ENCODE assay signal across 8 cellular contexts in the genomic region with DNA sequence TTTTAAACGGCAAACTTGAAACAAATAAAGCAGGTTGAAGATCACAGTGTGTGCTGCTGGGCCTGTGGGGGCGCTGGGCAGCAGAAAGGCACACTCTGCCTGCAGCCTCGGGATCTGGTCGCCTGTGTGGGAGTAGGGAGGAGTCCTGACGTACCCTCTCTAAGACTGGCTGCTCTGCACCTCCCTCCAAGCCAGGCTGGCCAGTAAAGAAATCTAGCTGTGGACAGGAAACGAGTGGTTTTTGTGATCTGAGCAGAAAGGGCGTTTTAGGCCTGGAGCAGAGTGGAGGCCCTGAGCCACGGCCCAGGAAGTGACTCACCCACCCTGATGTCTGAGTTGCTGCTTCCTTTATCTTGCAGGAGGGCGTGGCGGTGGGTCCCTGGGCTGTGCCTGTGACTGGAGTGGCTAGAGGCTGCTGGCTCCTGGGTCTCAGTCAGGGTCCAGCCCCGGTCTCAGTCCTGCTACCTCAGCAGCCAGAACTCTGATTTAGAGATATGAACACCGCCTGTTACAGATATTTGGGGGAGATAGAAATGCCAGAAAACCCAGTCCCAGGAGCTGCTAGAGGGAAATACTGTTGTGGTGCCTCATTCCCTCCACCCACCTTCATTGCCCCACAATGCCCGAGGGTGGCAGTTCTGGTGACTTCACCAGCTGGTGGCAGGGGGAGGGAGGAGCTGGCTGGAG. TPM values are rescaled to one million over a fixed set of nuclear protein-coding genes. Genes with fewer than 3 reads are reported as not detected.
DNase-seq lines count a peak whose midpoint lies in the region; ATAC-seq and TF ChIP-seq lines count a peak whose summit lies in the region.

No MANE protein-coding gene starts in this region.

- peak; percentile 44 for TF ChIP-seq EP300 in Ishikawa (IDR thresholded peaks at IDR 0.05; ENCODE audit: borderline replicate concordance)

- H3K27ac ChIP-seq in adrenal gland (peak overlapping the region; percentile 84 to 99 (median 92)), vagina (peak overlapping the region; percentile 94)

- no peak; the same call in 1 of the 2 replicates for TF ChIP-seq RAD21 in Ishikawa (IDR thresholded peaks at IDR 0.05; ENCODE audit: low read depth)

- WGBS in adrenal gland, 4 donors = 0 to 4% (median 2%) methylated on average over 5 to 13 of the region's 13 CpGs

- H3K4me3 ChIP-seq in adrenal gland (peak overlapping the region in 1 of 4 donors; percentile 37), vagina (peak overlapping the region; percentile 12 to 21)

- intact Hi-C loops in adrenal gland (cut with DNase I) (no loop called here), left ventricle myocardium superior (cut with micrococcal nuclease) (loop anchor here (2.0 kb wide), 1 partner anchor 137 kb away; no protein-coding TSS in a partner anchor), vagina (cut with DNase I) (no loop called here)

- peak; percentile 96 for ATAC-seq in GM21619 (IDR thresholded peaks at IDR 0.05; ENCODE audit: unreplicated experiment)
- ATAC-seq in left ventricle myocardium superior = peak; percentile 95

- H3K4me1 ChIP-seq in adrenal gland (replicated peaks in 1 of 2) = peaks cover 16 to 21% of the 10 kb centered on the region in 2 donors
- H3K4me1 ChIP-seq in vagina = peaks cover 35% of the 10 kb centered on the region

- TF ChIP-seq CTCF in adrenal gland (IDR thresholded peaks at IDR 0.05) (peak; percentile 24 to 66 (median 52)), vagina (IDR thresholded peaks at IDR 0.05) (peak in 1 of 3 experiments; percentile 46)

- DNase-seq in EL (peak; percentile 100), T follicular helper cell (ENCODE audit: low read depth) (peak; percentile 73), adrenal gland (peak; percentile 82 to 97 (median 96)), left ventricle myocardium superior (peak; percentile 92), putamen (ENCODE audit: low spot score) (peak; percentile 63), vagina (ENCODE audit: extremely low spot score in 2 of 2) (peak in 1 of 2 donors; percentile 98)

- H3K36me3 ChIP-seq in adrenal gland (replicated peaks in 1 of 2) (no peaks in the 10 kb centered on the region), vagina (no peaks in the 10 kb centered on the region)

- peaks cover 2% of the 10 kb centered on the region for H3K27me3 ChIP-seq in adrenal gland
- no peaks in the 10 kb centered on the region for H3K27me3 ChIP-seq in vagina

- no peaks in the 10 kb centered on the region for H3K9me3 ChIP-seq in adrenal gland (replicated peaks in 1 of 3)
- H3K9me3 ChIP-seq in vagina = no peaks in the 10 kb centered on the region

- TF ChIP-seq POLR2A in adrenal gland (IDR thresholded peaks at IDR 0.05) = peak; percentile 53 to 78
- peak in 1 of 2 donors; percentile 73 for TF ChIP-seq POLR2A in vagina (IDR thresholded peaks at IDR 0.05)

TF ChIP-seq in Ishikawa, 13 proteins besides CTCF, POLR2A, EP300 and RAD21:
- 0 out of 2 replicates have a peak, but pooled peaks have one; percentile 44 for TF ChIP-seq ZBTB7A (IDR thresholded peaks at IDR 0.05; ENCODE audit: low read depth)
- TF ChIP-seq EGR1 (IDR thresholded peaks at IDR 0.05) = peak; percentile 55; the same call in 1 of the 2 replicates
- peak; percentile 20; the same call in 1 of the 2 replicates for TF ChIP-seq USF1 (IDR thresholded peaks at IDR 0.05)
- TF ChIP-seq, protein P1, sequence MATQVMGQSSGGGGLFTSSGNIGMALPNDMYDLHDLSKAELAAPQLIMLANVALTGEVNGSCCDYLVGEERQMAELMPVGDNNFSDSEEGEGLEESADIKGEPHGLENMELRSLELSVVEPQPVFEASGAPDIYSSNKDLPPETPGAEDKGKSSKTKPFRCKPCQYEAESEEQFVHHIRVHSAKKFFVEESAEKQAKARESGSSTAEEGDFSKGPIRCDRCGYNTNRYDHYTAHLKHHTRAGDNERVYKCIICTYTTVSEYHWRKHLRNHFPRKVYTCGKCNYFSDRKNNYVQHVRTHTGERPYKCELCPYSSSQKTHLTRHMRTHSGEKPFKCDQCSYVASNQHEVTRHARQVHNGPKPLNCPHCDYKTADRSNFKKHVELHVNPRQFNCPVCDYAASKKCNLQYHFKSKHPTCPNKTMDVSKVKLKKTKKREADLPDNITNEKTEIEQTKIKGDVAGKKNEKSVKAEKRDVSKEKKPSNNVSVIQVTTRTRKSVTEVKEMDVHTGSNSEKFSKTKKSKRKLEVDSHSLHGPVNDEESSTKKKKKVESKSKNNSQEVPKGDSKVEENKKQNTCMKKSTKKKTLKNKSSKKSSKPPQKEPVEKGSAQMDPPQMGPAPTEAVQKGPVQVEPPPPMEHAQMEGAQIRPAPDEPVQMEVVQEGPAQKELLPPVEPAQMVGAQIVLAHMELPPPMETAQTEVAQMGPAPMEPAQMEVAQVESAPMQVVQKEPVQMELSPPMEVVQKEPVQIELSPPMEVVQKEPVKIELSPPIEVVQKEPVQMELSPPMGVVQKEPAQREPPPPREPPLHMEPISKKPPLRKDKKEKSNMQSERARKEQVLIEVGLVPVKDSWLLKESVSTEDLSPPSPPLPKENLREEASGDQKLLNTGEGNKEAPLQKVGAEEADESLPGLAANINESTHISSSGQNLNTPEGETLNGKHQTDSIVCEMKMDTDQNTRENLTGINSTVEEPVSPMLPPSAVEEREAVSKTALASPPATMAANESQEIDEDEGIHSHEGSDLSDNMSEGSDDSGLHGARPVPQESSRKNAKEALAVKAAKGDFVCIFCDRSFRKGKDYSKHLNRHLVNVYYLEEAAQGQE (IDR thresholded peaks at IDR 0.05; ENCODE audit: low read depth) = no peak
- no peak for TF ChIP-seq YY1 (IDR thresholded peaks at IDR 0.05; ENCODE audit: low read depth)
- TF ChIP-seq TEAD4 (IDR thresholded peaks at IDR 0.05) = peak; percentile 19; the same call in 1 of the 2 replicates
- TF ChIP-seq, protein P2, sequence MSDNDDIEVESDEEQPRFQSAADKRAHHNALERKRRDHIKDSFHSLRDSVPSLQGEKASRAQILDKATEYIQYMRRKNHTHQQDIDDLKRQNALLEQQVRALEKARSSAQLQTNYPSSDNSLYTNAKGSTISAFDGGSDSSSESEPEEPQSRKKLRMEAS (IDR thresholded peaks at IDR 0.05) = peak; percentile 54; the same call in 1 of the 2 replicates
- peak; percentile 37; the same call in 1 of the 2 replicates for TF ChIP-seq TAF1 (IDR thresholded peaks at IDR 0.05; ENCODE audit: low read depth)
- peak; percentile 14; the same call in 1 of the 2 replicates for TF ChIP-seq CREB1 (IDR thresholded peaks at IDR 0.05; ENCODE audit: low read depth)
- no peak; the same call in 1 of the 2 replicates for TF ChIP-seq FOXM1 (IDR thresholded peaks at IDR 0.05; ENCODE audit: borderline replicate concordance, low read depth)
- no peak for TF ChIP-seq NFIC (IDR thresholded peaks at IDR 0.05)
- TF ChIP-seq TCF12 (IDR thresholded peaks at IDR 0.05; ENCODE audit: low read depth) = peak; percentile 52
- no peak; the same call in 1 of the 2 replicates for TF ChIP-seq CEBPB (IDR thresholded peaks at IDR 0.05)

RNA-seq across cellular contexts. Expression of gene S100A11, which starts 11.3 kb away (rescaled TPM):
- 100 to 1,000 TPM in 6 of 8 donors, 10 to 100 TPM in 2; 66.8 to 251 (median 145) TPM for total RNA-seq in adrenal gland
- 1,000 to 10,000 TPM in 1 of 3 donors, 100 to 1,000 TPM in 2; 308 to 1,160 (median 987) TPM for polyA plus RNA-seq in adrenal gland
- total RNA-seq in left ventricle myocardium superior = 65.8 TPM
- 559 TPM for total RNA-seq in vagina

RNA-seq across cellular contexts. Expression of gene TCHHL1, which starts 40.8 kb away (rescaled TPM):
- not detected for total RNA-seq in adrenal gland
- polyA plus RNA-seq in adrenal gland = not detected
- total RNA-seq in left ventricle myocardium superior = not detected
- not detected for total RNA-seq in vagina

RNA-seq across cellular contexts. Expression of gene S100A10, which starts 54.4 kb away (rescaled TPM):
- 100 to 1,000 TPM in 5 of 8 donors, 10 to 100 TPM in 3; 66.7 to 463 (median 262) TPM for total RNA-seq in adrenal gland
- 100 to 1,000 TPM; 439 to 860 (median 798) TPM for polyA plus RNA-seq in adrenal gland
- 201 TPM for total RNA-seq in left ventricle myocardium superior
- total RNA-seq in vagina = 176 TPM
